ENCODE assay signal across 25 cellular contexts in the genomic region with DNA sequence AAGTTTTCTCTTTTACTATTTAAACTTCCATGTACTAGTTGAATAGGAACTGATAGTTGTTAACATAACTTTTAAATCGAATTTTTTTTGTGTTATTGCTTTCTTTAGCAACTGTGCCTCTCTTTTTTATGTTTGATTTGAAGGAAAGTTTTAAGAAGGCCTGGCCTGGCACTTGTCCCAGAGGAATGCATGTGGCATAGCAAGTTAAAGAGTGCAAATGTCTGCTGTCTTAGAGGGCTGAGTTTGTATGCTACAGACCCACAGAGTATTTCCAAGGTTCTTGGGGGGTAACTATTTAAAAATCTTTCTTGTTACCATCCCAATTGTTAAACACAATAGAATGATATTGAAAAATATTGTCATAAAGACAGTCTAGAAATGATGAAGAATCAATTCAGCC. TPM values are rescaled to one million over a fixed set of nuclear protein-coding genes. Genes with fewer than 3 reads are reported as not detected.
DNase-seq lines count a peak whose midpoint lies in the region; ATAC-seq and TF ChIP-seq lines count a peak whose summit lies in the region.
"Had no signal": no experiment of that assay in that cellular context is flagged by ENCODE, and none has a peak within 500 bp of the region (broad histone marks: within the 10 kb centered on the region; RNA-seq: fewer than 3 reads in every experiment).

No MANE protein-coding gene starts in this region.

- H3K4me3 ChIP-seq in fibroblast of pulmonary artery (replicated peaks; ENCODE audit: low read depth, low read length) (no peak overlapping the region), smooth muscle cell (no peak overlapping the region), right cardiac atrium (ENCODE audit: low read length) (no peak overlapping the region)
- H3K4me3 ChIP-seq: A549, cardiac muscle cell, dorsolateral prefrontal cortex, tibial nerve had no signal

- H3K36me3 ChIP-seq in smooth muscle cell (ENCODE audit: low read depth) = no peaks in the 10 kb centered on the region
- H3K36me3 ChIP-seq: cardiac muscle cell had no signal

- no peak overlapping the region for H2AFZ ChIP-seq in smooth muscle cell (ENCODE audit: low read depth)

- no peak overlapping the region for H3K4me2 ChIP-seq in smooth muscle cell

- no peak for ATAC-seq in right cardiac atrium
- ATAC-seq in activated naive CD4-positive, alpha-beta T cell treated with anti-CD3 and anti-CD28 coated beads, Interleukin-2, amount 50 U/mL, for 72 hours = no peak
- ATAC-seq in left cardiac atrium = no peak
- ATAC-seq: A549 had no signal

- H3K79me2 ChIP-seq in smooth muscle cell (ENCODE audit: low read depth) = peaks cover 11% of the 10 kb centered on the region

- no peaks in the 10 kb centered on the region for H4K20me1 ChIP-seq in smooth muscle cell (ENCODE audit: low read depth)

- H3K9me3 ChIP-seq in smooth muscle cell (replicated peaks; ENCODE audit: low read depth) (no peaks in the 10 kb centered on the region), right cardiac atrium (ENCODE audit: control insufficient read depth, low read length) (no peaks in the 10 kb centered on the region)
- H3K9me3 ChIP-seq: A549, tibial nerve had no signal

- no peaks in the 10 kb centered on the region for H3K9me3 Mint-ChIP-seq in activated naive CD4-positive, alpha-beta T cell treated with anti-CD3 and anti-CD28 coated beads, Interleukin-2, amount 50 U/mL, for 72 hours

- H3K27ac Mint-ChIP-seq in activated naive CD4-positive, alpha-beta T cell treated with anti-CD3 and anti-CD28 coated beads, Interleukin-2, amount 50 U/mL, for 72 hours = no peak overlapping the region
- H3K27ac Mint-ChIP-seq: progenitor cell of endocrine pancreas had no signal

- peaks cover 17% of the 10 kb centered on the region for H3F3A ChIP-seq in smooth muscle cell (ENCODE audit: low read depth)

- H3K27me3 ChIP-seq in smooth muscle cell (ENCODE audit: low read depth) (no peaks in the 10 kb centered on the region), right cardiac atrium (ENCODE audit: control insufficient read depth, insufficient read depth) (no peaks in the 10 kb centered on the region)
- H3K27me3 ChIP-seq: cardiac muscle cell, dorsolateral prefrontal cortex, tibial nerve had no signal

- DNase-seq in GM03348 (ENCODE audit: low spot score) (peak; percentile 24), astrocyte of the hippocampus (ENCODE audit: low read depth, low spot score) (peak; percentile 73), fibroblast of pulmonary artery (ENCODE audit: low read depth) (peak; percentile 35), smooth muscle cell (lab: John Stamatoyannopoulos, UW; ENCODE audit: unreplicated experiment) (no peak), right cardiac atrium (no peak), DMS53 treated with DMSO at 0.1 percent for 48 hours (lab: John Stamatoyannopoulos, UW; ENCODE audit: unreplicated experiment) (no peak), left cardiac atrium (no peak)
- no peak for DNase-seq in activated naive CD4-positive, alpha-beta T cell treated with anti-CD3 and anti-CD28 coated beads, Interleukin-2, amount 50 U/mL, for 72 hours (ENCODE audit: low spot score in 2 of 2)
- DNase-seq: activated CD4-positive, alpha-beta T cell treated with anti-CD3 and anti-CD28 coated beads, Interleukin-2, amount 50 U/mL, for 4 hours; activated CD8-positive, alpha-beta memory T cell treated with anti-CD3 and anti-CD28 coated beads, Interleukin-2, amount 50 U/mL, for 48 hours; activated gamma-delta T cell treated with Interleukin-2 at 50 U/mL for 16 hours; KBM-7; midbrain; NCI-H1694; NCI-H2171; NCI-H524 treated with DMSO at 0.1 percent for 48 hours; RPMI8226; stimulated activated CD4-positive, alpha-beta T cell treated with anti-CD3 and anti-CD28 coated beads, Interleukin-2, amount 100 ng/mL, for 48 hours; stimulated activated naive CD4-positive, alpha-beta T cell treated with Interleukin-2 at 50 U/mL for 16 hours; WERI-Rb-1 had no signal

- TF ChIP-seq CTCF in fibroblast of pulmonary artery (IDR thresholded peaks at IDR 0.05; ENCODE audit: low read length, missing control alignments) (no peak), smooth muscle cell (IDR thresholded peaks at IDR 0.05; ENCODE audit: borderline replicate concordance, insufficient read depth, poor library complexity, severe bottlenecking) (no peak)

- WGBS in smooth muscle cell (ENCODE audit: low lambda C conversion rate) = 63% methylated on average over 1 of the region's 1 CpG
- WGBS in right cardiac atrium = 47% methylated on average over 1 of the region's 1 CpG

- no peaks in the 10 kb centered on the region for H3K36me3 Mint-ChIP-seq in activated naive CD4-positive, alpha-beta T cell treated with anti-CD3 and anti-CD28 coated beads, Interleukin-2, amount 50 U/mL, for 72 hours

- peak overlapping the region; percentile 76 for H3K27ac ChIP-seq in smooth muscle cell (ENCODE audit: low read depth)
- no peak overlapping the region for H3K27ac ChIP-seq in right cardiac atrium (ENCODE audit: low read length)
- H3K27ac ChIP-seq: cardiac muscle cell, tibial nerve, WERI-Rb-1 had no signal

- H3K4me1 ChIP-seq in smooth muscle cell (ENCODE audit: low read depth) = peaks cover 12% of the 10 kb centered on the region
- H3K4me1 ChIP-seq in right cardiac atrium (ENCODE audit: control insufficient read depth, insufficient read depth, low read length) = no peaks in the 10 kb centered on the region
- H3K4me1 ChIP-seq: tibial nerve had no signal

- intact Hi-C loops in right cardiac atrium (cut with DNase I) = no loop called here
- intact Hi-C loops in left cardiac atrium (cut with DNase I) = no loop called here

- H3K9ac ChIP-seq in smooth muscle cell (ENCODE audit: low read depth) = no peak overlapping the region

RNA-seq across cellular contexts. Expression of a gene that starts 47.0 kb away (rescaled TPM):
- 15.2 and 15.3 TPM in 2 replicates for total RNA-seq in smooth muscle cell
- 5.5 and 9.9 TPM in 2 replicates for polyA plus RNA-seq in smooth muscle cell
- 1 to 10 TPM; 5.3 to 8.7 (median 6.9) TPM for total RNA-seq in right cardiac atrium
- polyA plus RNA-seq in right cardiac atrium = 6.1 TPM
- total RNA-seq in activated naive CD4-positive, alpha-beta T cell treated with anti-CD3 and anti-CD28 coated beads, Interleukin-2, amount 50 U/mL, for 72 hours = under 1 TPM; 0.06 to 0.66 TPM
- total RNA-seq in left cardiac atrium = 1 to 10 TPM; 4.3 to 4.7 TPM

Comparison
In these comparisons a context has a peak if more than half of its experiments do, and no peak if none do; other contexts are left out.
1. DNase-seq: peak in GM03348 (single experiment), astrocyte of the hippocampus (single experiment) and fibroblast of pulmonary artery (single experiment); none in smooth muscle cell (single experiment), right cardiac atrium (0 of 3), activated naive CD4-positive, alpha-beta T cell treated with anti-CD3 and anti-CD28 coated beads, Interleukin-2, amount 50 U/mL, for 72 hours (0 of 2), DMS53 treated with DMSO at 0.1 percent for 48 hours (single experiment) and left cardiac atrium (single experiment).